Comparison of ENCODE assay signal across 1 cellular context in genomic region chr21:27586986-27587385, GRCh38.
TF ChIP-seq lines count a peak whose summit lies in the region.

No MANE protein-coding gene starts in this region.

TF ChIP-seq in endothelial cell of umbilical vein, 7 proteins besides CTCF, POLR2A, EP300 and RAD21:
- TF ChIP-seq POLR2AphosphoS5 (IDR thresholded peaks at IDR 0.05; ENCODE audit: insufficient read depth, low read depth, low read length): no peak
- TF ChIP-seq JUN (IDR thresholded peaks at IDR 0.05; ENCODE audit: borderline replicate concordance, insufficient read depth, insufficient read length, low read depth): no peak
- TF ChIP-seq EZH2 (IDR thresholded peaks at IDR 0.05; ENCODE audit: borderline replicate concordance, low read depth, low read length, severe bottlenecking): no peak
- TF ChIP-seq GATA2 (IDR thresholded peaks at IDR 0.05; ENCODE audit: insufficient read depth, insufficient read length, low read depth, low read length): no peak
- TF ChIP-seq MAX (IDR thresholded peaks at IDR 0.05; ENCODE audit: insufficient read depth, insufficient read length): no peak
- TF ChIP-seq MYC (IDR thresholded peaks at IDR 0.05; ENCODE audit: low read depth, low read length): no peak
- no peak for TF ChIP-seq FOS (IDR thresholded peaks at IDR 0.05; ENCODE audit: borderline replicate concordance, insufficient read depth, low read length)
